Comparison of ENCODE assay signal across 27 cellular contexts in the genomic region with DNA sequence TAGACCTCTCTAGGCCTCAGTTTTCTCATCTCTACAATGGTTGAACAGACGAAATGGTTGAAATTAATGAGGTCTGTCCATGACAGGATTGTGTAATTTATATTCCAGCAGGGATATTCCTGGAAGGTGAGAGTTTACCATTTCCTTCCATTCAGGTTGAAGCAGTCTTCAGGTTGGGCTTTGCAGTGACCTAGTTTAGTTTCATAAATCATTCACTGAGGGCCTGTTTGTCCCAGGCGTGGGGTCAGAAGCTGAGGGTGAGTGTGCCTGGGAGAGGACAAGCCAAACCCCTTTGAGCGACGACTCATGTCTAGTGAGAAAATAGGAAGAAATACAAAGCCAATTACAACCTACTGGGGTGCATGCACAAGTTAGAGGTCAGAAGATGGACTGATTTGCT. TPM values are rescaled to one million over a fixed set of nuclear protein-coding genes. Genes with fewer than 3 reads are reported as not detected.
"Had no signal": no experiment of that assay in that cellular context is flagged by ENCODE, and none has a peak within 500 bp of the region (broad histone marks: within the 10 kb centered on the region; RNA-seq: fewer than 3 reads in every experiment).

No MANE protein-coding gene starts in this region.

- H3K4me3 ChIP-seq: adrenal gland, body of pancreas, SJSA1 had no signal

- H3K9me3 Mint-ChIP-seq: activated CD4-positive, alpha-beta T cell treated with anti-CD3 and anti-CD28 coated beads, Interleukin-2, amount 10 ng/mL, durations not matched to agents 24 days and 14 days had no signal

- H3K4me2 ChIP-seq: SK-N-SH had no signal

- DNase-seq: activated CD4-positive, alpha-beta T cell treated with anti-CD3 and anti-CD28 coated beads, Interleukin-2, amount 10 ng/mL, durations not matched to agents 24 days and 14 days; activated CD4-positive, alpha-beta T cell treated with anti-CD3 and anti-CD28 coated beads, Interleukin-2, amount 50 U/mL, for 48 hours; activated CD8-positive, alpha-beta T cell treated with anti-CD3 and anti-CD28 coated beads, Interleukin-2, amount 10 ng/mL, durations not matched to agents 7 days and 5 days; activated gamma-delta T cell treated with Interleukin-2 at 50 U/mL for 16 hours; activated naive CD4-positive, alpha-beta T cell treated with anti-CD3 and anti-CD28 coated beads for 36 hours; activated T-cell treated with anti-CD3 and anti-CD28 coated beads, Interleukin-2, amount 50 U/mL, for 4 hours; adrenal gland; body of pancreas; Karpas-422; KBM-7; NCI-H1105; NCI-H1417 treated with DMSO at 0.1 percent for 48 hours; NCI-H1694; NCI-H1930; NCI-H2081 treated with DMSO at 0.1 percent for 48 hours; NCI-H226; NCI-H446 treated with DMSO at 0.1 percent for 48 hours; NCI-H524; RPMI8226; SHP77 treated with DMSO at 0.1 percent for 48 hours; SK-N-SH had no signal

- H3K36me3 ChIP-seq: adrenal gland, SJSA1 had no signal

- H3K4me1 ChIP-seq: adrenal gland, body of pancreas, SJSA1 had no signal

- H3K27me3 ChIP-seq: body of pancreas, SJSA1 had no signal

- H3K9ac ChIP-seq: SK-N-SH had no signal

- H3K9me3 ChIP-seq: adrenal gland, SJSA1, SK-N-SH had no signal

- H3K27ac Mint-ChIP-seq: activated CD4-positive, alpha-beta T cell treated with anti-CD3 and anti-CD28 coated beads, Interleukin-2, amount 10 ng/mL, durations not matched to agents 24 days and 14 days; activated CD8-positive, alpha-beta T cell treated with anti-CD3 and anti-CD28 coated beads, Interleukin-2, amount 10 ng/mL, durations not matched to agents 7 days and 5 days; activated naive CD4-positive, alpha-beta T cell treated with anti-CD3 and anti-CD28 coated beads for 36 hours; activated naive CD4-positive, alpha-beta T cell treated with anti-CD3 and anti-CD28 coated beads, Interleukin-2, amount 50 U/mL, for 72 hours; activated T-helper 1 cell treated with anti-CD3 and anti-CD28 coated beads, Interleukin-12 subunit alpha, Interleukin-12 subunit beta, Interleukin-2, Interleukin-4 antibody, amounts not matched to agents 30 ng/mL and 10 ng/mL and 1 ng/mL, durations not matched to agents 14 hours and 24 hours and 36 hours; T-helper 1 cell treated with Interleukin-12 subunit alpha and Interleukin-12 subunit beta and Interleukin-4 antibody, amounts not matched to agents 30 μg/mL and 1 μg/mL, for 36 hours; T-helper 2 cell treated with Interferon-gamma antibody and Interleukin-4, amounts not matched to agents 5 μg/mL and 100 μg/mL, for 36 hours had no signal

- H3K27ac ChIP-seq: adrenal gland, body of pancreas, SJSA1 had no signal

- H3K4me1 Mint-ChIP-seq: activated CD4-positive, alpha-beta T cell treated with anti-CD3 and anti-CD28 coated beads, Interleukin-2, amount 10 ng/mL, durations not matched to agents 24 days and 14 days had no signal

- H3K4me3 Mint-ChIP-seq: activated CD4-positive, alpha-beta T cell treated with anti-CD3 and anti-CD28 coated beads, Interleukin-2, amount 10 ng/mL, durations not matched to agents 24 days and 14 days; activated CD8-positive, alpha-beta T cell treated with anti-CD3 and anti-CD28 coated beads, Interleukin-2, amount 10 ng/mL, durations not matched to agents 7 days and 5 days; activated naive CD4-positive, alpha-beta T cell treated with anti-CD3 and anti-CD28 coated beads for 36 hours; activated T-cell treated with anti-CD3 and anti-CD28 coated beads, Interleukin-2, amount 50 U/mL, for 4 hours; activated T-helper 1 cell treated with anti-CD3 and anti-CD28 coated beads, Interleukin-12 subunit alpha, Interleukin-12 subunit beta, Interleukin-2, Interleukin-4 antibody, amounts not matched to agents 30 ng/mL and 10 ng/mL and 1 ng/mL, durations not matched to agents 14 hours and 24 hours and 36 hours; T-helper 1 cell treated with Interleukin-12 subunit alpha and Interleukin-12 subunit beta and Interleukin-4 antibody, amounts not matched to agents 30 μg/mL and 1 μg/mL, for 36 hours; T-helper 2 cell treated with Interferon-gamma antibody and Interleukin-4, amounts not matched to agents 5 μg/mL and 100 μg/mL, for 36 hours had no signal

RNA-seq across cellular contexts. Expression of a gene that starts 57.2 kb away (rescaled TPM):
- total RNA-seq: activated CD4-positive, alpha-beta T cell treated with anti-CD3 and anti-CD28 coated beads, Interleukin-2, amount 10 ng/mL, durations not matched to agents 24 days and 14 days; activated CD8-positive, alpha-beta T cell treated with anti-CD3 and anti-CD28 coated beads, Interleukin-2, amount 10 ng/mL, durations not matched to agents 7 days and 5 days; activated naive CD4-positive, alpha-beta T cell treated with anti-CD3 and anti-CD28 coated beads for 36 hours; activated naive CD4-positive, alpha-beta T cell treated with anti-CD3 and anti-CD28 coated beads, Interleukin-2, amount 50 U/mL, for 72 hours; activated T-cell treated with anti-CD3 and anti-CD28 coated beads, Interleukin-2, amount 50 U/mL, for 4 hours; activated T-helper 1 cell treated with anti-CD3 and anti-CD28 coated beads, Interleukin-12 subunit alpha, Interleukin-12 subunit beta, Interleukin-2, Interleukin-4 antibody, amounts not matched to agents 30 ng/mL and 10 ng/mL and 1 ng/mL, durations not matched to agents 14 hours and 24 hours and 36 hours; body of pancreas; bronchial epithelial cell; SJSA1 had no signal
